14 cellular contexts compared by ENCODE assay signal in the genomic region with DNA sequence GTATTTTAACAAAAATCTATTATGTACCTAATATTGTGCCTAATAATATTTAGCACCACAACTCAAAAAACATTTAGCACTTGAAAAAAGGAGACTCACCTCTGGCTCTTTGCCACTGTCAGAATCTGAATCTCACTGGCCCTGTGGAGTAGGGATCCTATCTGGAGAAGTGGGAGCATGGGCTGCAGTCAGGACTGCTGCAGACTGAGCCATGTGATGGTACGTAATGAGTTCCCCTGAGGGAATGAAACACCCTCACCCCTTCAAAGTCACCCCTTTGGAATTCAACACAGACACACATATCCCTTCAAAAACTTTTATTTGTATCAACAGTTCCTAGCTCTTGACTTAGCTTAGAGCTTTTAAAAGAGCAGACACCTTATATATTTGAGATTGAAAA. TPM values are rescaled to one million over a fixed set of nuclear protein-coding genes. Genes with fewer than 3 reads are reported as not detected.
DNase-seq lines count a peak whose midpoint lies in the region; ATAC-seq and TF ChIP-seq lines count a peak whose summit lies in the region.
"Had no signal": no experiment of that assay in that cellular context is flagged by ENCODE, and none has a peak within 500 bp of the region (broad histone marks: within the 10 kb centered on the region; RNA-seq: fewer than 3 reads in every experiment).

No MANE protein-coding gene starts in this region.

- no peaks in the 10 kb centered on the region for H3K9me3 ChIP-seq in Loucy (ENCODE audit: insufficient read depth, low read depth, low read length)
- H3K9me3 ChIP-seq: BLaER1 treated with 17β-estradiol and CSF1 and Interleukin-3, amounts not matched to agents 10 nM and 100 nM had no signal

- no peaks in the 10 kb centered on the region for H3F3A ChIP-seq in Loucy (ENCODE audit: low read depth)

- TF ChIP-seq CTCF in Calu3 (IDR thresholded peaks at IDR 0.05; ENCODE audit: unreplicated experiment), result no peak
- TF ChIP-seq CTCF in Loucy (conservative IDR thresholded peaks at IDR 0.05; ENCODE audit: low read length), result no peak
- no peak for TF ChIP-seq CTCF in epithelial cell of esophagus (IDR thresholded peaks at IDR 0.05; ENCODE audit: insufficient read depth, low read depth, low read length, missing control alignments)
- TF ChIP-seq CTCF in osteocyte (IDR thresholded peaks at IDR 0.05), result no peak

- no peaks in the 10 kb centered on the region for H3K27me3 ChIP-seq in Loucy (ENCODE audit: insufficient read depth, low read length, poor library complexity, severe bottlenecking)
- H3K27me3 ChIP-seq: BLaER1 treated with 17β-estradiol and CSF1 and Interleukin-3, amounts not matched to agents 10 nM and 100 nM had no signal

- peaks cover 78% of the 10 kb centered on the region for H3K79me2 ChIP-seq in Loucy (ENCODE audit: insufficient read depth, low read length)

- H3K4me3 Mint-ChIP-seq in Calu3 (ENCODE audit: low read depth, unreplicated experiment) (no peak overlapping the region), osteocyte (ENCODE audit: unreplicated experiment) (no peak overlapping the region)
- H3K4me3 Mint-ChIP-seq in effector memory CD8-positive, alpha-beta T cell, result no peak overlapping the region

- intact Hi-C loops in Calu3 (cut with micrococcal nuclease; ENCODE audit: unreplicated experiment), result no loop called here

- peaks cover 17% of the 10 kb centered on the region for H3K4me1 ChIP-seq in Loucy (ENCODE audit: insufficient read depth, low read length, poor library complexity, severe bottlenecking)

- no peaks in the 10 kb centered on the region for H3K9me2 ChIP-seq in Loucy (replicated peaks; ENCODE audit: low read depth, low read length)

- H3K4me2 ChIP-seq in Loucy (ENCODE audit: low read depth, low read length, poor library complexity, severe bottlenecking), result peak overlapping the region; percentile 1
- H3K4me2 ChIP-seq: BLaER1 treated with 17β-estradiol and CSF1 and Interleukin-3, amounts not matched to agents 10 nM and 100 nM had no signal

- CTCF ChIA-PET in Calu3 (lab: Charles Lee), result no interaction called here

- DNase-seq in Calu3, result no peak
- DNase-seq in epithelial cell of esophagus (ENCODE audit: low read depth), result peak; percentile 64
- no peak for DNase-seq in osteocyte (ENCODE audit: extremely low spot score, unreplicated experiment)
- no peak for DNase-seq in dedifferentiated amniotic fluid mesenchymal stem cell (ENCODE audit: extremely low spot score)
- DNase-seq in amygdala (lab: John Stamatoyannopoulos, UW), result no peak
- no peak for DNase-seq in effector memory CD8-positive, alpha-beta T cell
- DNase-seq: activated CD4-positive, alpha-beta T cell treated with anti-CD3 and anti-CD28 coated beads, Interleukin-2, amount 50 U/mL, for 48 hours; NCI-H2081 treated with DMSO at 0.1 percent for 48 hours; stimulated activated CD4-positive, alpha-beta T cell treated with anti-CD3 and anti-CD28 coated beads, Interleukin-15, amount 100 ng/mL, for 24 hours had no signal

- TSS peak; percentile 16 for BruUV-seq in Calu3 (replicated peaks; lab: Mats Ljungman, UMichigan)

- H3K36me3 Mint-ChIP-seq in Calu3 (ENCODE audit: insufficient read depth, unreplicated experiment) (peaks cover 30% of the 10 kb centered on the region), osteocyte (ENCODE audit: unreplicated experiment) (peaks cover 20% of the 10 kb centered on the region)
- peaks cover 55% of the 10 kb centered on the region for H3K36me3 Mint-ChIP-seq in effector memory CD8-positive, alpha-beta T cell (ENCODE audit: insufficient read depth)

- no peaks in the 10 kb centered on the region for H3K4me1 Mint-ChIP-seq in Calu3 (ENCODE audit: low read depth, unreplicated experiment)
- H3K4me1 Mint-ChIP-seq in osteocyte (ENCODE audit: unreplicated experiment), result peaks cover 24% of the 10 kb centered on the region
- H3K4me1 Mint-ChIP-seq in effector memory CD8-positive, alpha-beta T cell (ENCODE audit: low read depth in 2 of 2), result peaks cover 5 to 18% of the 10 kb centered on the region in 2 donors

- ATAC-seq in effector memory CD8-positive, alpha-beta T cell (replicated peaks), result no peak

- no peak overlapping the region for H2AFZ ChIP-seq in Loucy (ENCODE audit: low read length)

- no peaks in the 10 kb centered on the region for H3K9me3 Mint-ChIP-seq in Calu3 (ENCODE audit: low read depth, unreplicated experiment)
- H3K9me3 Mint-ChIP-seq in osteocyte (ENCODE audit: unreplicated experiment), result no peaks in the 10 kb centered on the region
- no peaks in the 10 kb centered on the region for H3K9me3 Mint-ChIP-seq in effector memory CD8-positive, alpha-beta T cell
- H3K9me3 Mint-ChIP-seq: nephron had no signal

- H3K9ac ChIP-seq in Loucy (ENCODE audit: low read depth, low read length, poor library complexity, severe bottlenecking), result no peak overlapping the region

- H3K27ac Mint-ChIP-seq in Calu3 (ENCODE audit: unreplicated experiment), result no peak overlapping the region
- H3K27ac Mint-ChIP-seq in osteocyte (ENCODE audit: unreplicated experiment), result peak overlapping the region; percentile 27
- H3K27ac Mint-ChIP-seq in effector memory CD8-positive, alpha-beta T cell, result peak overlapping the region in 1 of 2 donors; percentile 44

- peaks cover 11% of the 10 kb centered on the region for H4K20me1 ChIP-seq in Loucy (ENCODE audit: insufficient read depth, low read length, poor library complexity, severe bottlenecking)

- peaks cover 34% of the 10 kb centered on the region; the same call in 1 of the 2 replicates for H3K36me3 ChIP-seq in Loucy (ENCODE audit: insufficient read depth, low read length)

- H3K27me3 Mint-ChIP-seq in Calu3 (ENCODE audit: unreplicated experiment) (no peaks in the 10 kb centered on the region), osteocyte (ENCODE audit: unreplicated experiment) (no peaks in the 10 kb centered on the region)
- H3K27me3 Mint-ChIP-seq in effector memory CD8-positive, alpha-beta T cell, result no peaks in the 10 kb centered on the region

- no peak overlapping the region for H3K4me3 ChIP-seq in Loucy (ENCODE audit: low read length, poor library complexity, severe bottlenecking)
- H3K4me3 ChIP-seq in epithelial cell of esophagus (ENCODE audit: low read length), result no peak overlapping the region
- H3K4me3 ChIP-seq: BLaER1 treated with 17β-estradiol and CSF1 and Interleukin-3, amounts not matched to agents 10 nM and 100 nM had no signal

RNA-seq across cellular contexts. Expression of a gene that starts 6.5 kb away (rescaled TPM):
- total RNA-seq in Calu3 (2022) (49.0 and 49.7 TPM in 2 replicates), osteocyte (49.3 and 50.3 TPM in 2 replicates)

RNA-seq across cellular contexts. Expression of a gene that starts 6.9 kb away (rescaled TPM):
- total RNA-seq in Calu3 (2022) (14.0 and 14.6 TPM in 2 replicates), osteocyte (19.7 and 19.8 TPM in 2 replicates)

RNA-seq across cellular contexts. Expression of a gene that starts 7.0 kb away (rescaled TPM):
- total RNA-seq in Calu3 (2022) (104 and 107 TPM in 2 replicates), osteocyte (102 and 105 TPM in 2 replicates)

RNA-seq across cellular contexts. Expression of a gene that starts 14.6 kb away (rescaled TPM):
- total RNA-seq in Calu3 (2022) (not detected in 2 replicates), osteocyte (0.32 and 0.52 TPM in 2 replicates)
- total RNA-seq: dermis blood vessel endothelial cell, frontal cortex had no signal

RNA-seq across cellular contexts. Expression of a gene that starts 19.0 kb away (rescaled TPM):
- 150 and 157 TPM in 2 replicates for total RNA-seq in Calu3 (2022)
- total RNA-seq in osteocyte, result 88.6 and 100 TPM in 2 replicates
